Comparison of ENCODE assay signal across 8 cellular contexts in genomic region chr4:60637976-60638375, GRCh38.
"Had no signal": no experiment of that assay in that cellular context is flagged by ENCODE, and none has a peak within 500 bp of the region (broad histone marks: within the 10 kb centered on the region; RNA-seq: fewer than 3 reads in every experiment).

No MANE protein-coding gene starts in this region.

- H3K9me3 ChIP-seq: HAP-1 had no signal

- H3K4me2 ChIP-seq: GM23338 had no signal

- H3K4me1 ChIP-seq: HAP-1 had no signal

- H3K27ac ChIP-seq: HL-60 had no signal

- DNase-seq: H7, HFFc6, KBM-7 had no signal

- ATAC-seq: GM23338, HCT116, HepG2 had no signal

- H3K4me3 ChIP-seq: GM23338, HAP-1 had no signal

- H2AFZ ChIP-seq: GM23338 had no signal

- H3K36me3 ChIP-seq: HAP-1 had no signal
